20 cellular contexts compared by ENCODE assay signal in the genomic region with DNA sequence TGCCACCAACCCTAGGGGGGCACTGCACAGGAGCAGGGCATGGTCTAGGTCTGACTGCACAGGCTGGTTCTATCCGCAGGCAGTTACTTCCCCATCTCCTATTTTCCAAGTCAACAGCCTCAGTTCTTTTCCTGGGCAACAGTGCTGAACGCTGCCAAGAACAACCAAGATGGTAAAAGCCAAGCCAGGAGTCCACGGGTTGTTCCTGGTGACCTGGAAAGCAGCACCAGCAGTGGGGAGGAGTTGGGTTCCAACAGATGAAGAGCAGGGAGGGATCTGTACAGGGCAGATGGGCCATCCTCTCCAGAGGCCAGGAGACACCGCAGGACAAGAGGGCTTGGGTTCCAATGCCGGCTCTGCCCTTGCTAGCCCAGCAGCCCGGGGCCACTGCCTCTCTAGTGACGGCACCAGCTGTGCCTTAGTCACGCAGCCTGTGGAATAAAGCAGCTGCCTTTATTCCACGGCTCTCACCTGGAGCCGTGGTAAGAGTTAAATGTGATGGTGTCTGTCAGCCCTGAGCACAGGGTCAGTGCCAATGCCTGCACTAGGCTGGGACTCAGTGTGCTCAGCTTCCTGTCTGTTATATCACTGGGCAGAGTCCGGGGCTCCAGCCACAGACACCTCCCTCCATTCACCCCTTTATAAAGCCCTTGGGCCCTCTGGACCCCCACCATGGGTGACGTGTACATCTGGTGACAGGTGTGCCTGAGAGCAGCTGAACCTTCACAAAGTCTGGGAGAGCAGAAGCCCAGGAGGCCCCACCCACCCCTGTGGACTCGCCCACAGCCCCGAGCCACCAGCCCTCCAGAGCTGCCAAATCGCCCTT. TPM values are rescaled to one million over a fixed set of nuclear protein-coding genes. Genes with fewer than 3 reads are reported as not detected.
A peak's percentile ranks its signal among the peaks of the same experiment; 100 is the strongest.
DNase-seq lines count a peak whose midpoint lies in the region; ATAC-seq and TF ChIP-seq lines count a peak whose summit lies in the region.
"Had no signal": no experiment of that assay in that cellular context is flagged by ENCODE, and none has a peak within 500 bp of the region (broad histone marks: within the 10 kb centered on the region; RNA-seq: fewer than 3 reads in every experiment).

No MANE protein-coding gene starts in this region.

- no peaks in the 10 kb centered on the region for H3K4me1 ChIP-seq in smooth muscle cell (ENCODE audit: low read depth)
- H3K4me1 ChIP-seq: parathyroid adenoma had no signal

- no peaks in the 10 kb centered on the region for H3K4me1 Mint-ChIP-seq in progenitor cell of endocrine pancreas (ENCODE audit: low read depth)
- H3K4me1 Mint-ChIP-seq: brain had no signal

- H3K4me2 ChIP-seq in smooth muscle cell = no peak overlapping the region

- H3K27ac ChIP-seq in dorsolateral prefrontal cortex (peak overlapping the region in 40 of 59 donors; percentile 4 to 71 (median 39)), smooth muscle cell (ENCODE audit: low read depth) (no peak overlapping the region)
- H3K27ac ChIP-seq: epithelial cell of prostate, parathyroid adenoma had no signal

- no peak overlapping the region for H3K9ac ChIP-seq in smooth muscle cell (ENCODE audit: low read depth)
- H3K9ac ChIP-seq: parathyroid adenoma had no signal

- ATAC-seq in HG03108 (IDR thresholded peaks at IDR 0.05; ENCODE audit: unreplicated experiment) (no peak), HG02759 (IDR thresholded peaks at IDR 0.05; ENCODE audit: unreplicated experiment) (no peak), HG03460 (IDR thresholded peaks at IDR 0.05; ENCODE audit: unreplicated experiment) (no peak)
- ATAC-seq: left lung, WTC11 had no signal

- DNase-seq in stimulated activated CD4-positive, alpha-beta T cell treated with anti-CD3 and anti-CD28 coated beads, Interleukin-15, amount 100 ng/mL, for 24 hours = peak; percentile 23
- no peak for DNase-seq in stimulated activated CD4-positive, alpha-beta T cell treated with anti-CD3 and anti-CD28 coated beads, Interleukin-4, amount 100 ng/mL, for 24 hours
- DNase-seq in dorsolateral prefrontal cortex = peak in 1 of 10 donors; percentile 31
- DNase-seq in progenitor cell of endocrine pancreas (ENCODE audit: low spot score, unreplicated experiment) = no peak
- DNase-seq in smooth muscle cell (lab: John Stamatoyannopoulos, UW; ENCODE audit: unreplicated experiment) = no peak
- DNase-seq: ACHN; activated naive CD4-positive, alpha-beta T cell; COR-L47; left lung; NCI-H2029; Right ventricle myocardium superior; spleen; stimulated activated naive CD4-positive, alpha-beta T cell treated with Interleukin-2 at 50 U/mL for 16 hours had no signal

- H3K27me3 ChIP-seq in dorsolateral prefrontal cortex (no peaks in the 10 kb centered on the region), smooth muscle cell (ENCODE audit: low read depth) (no peaks in the 10 kb centered on the region)
- H3K27me3 ChIP-seq: left lung, spleen had no signal

- no peak overlapping the region for H2AFZ ChIP-seq in smooth muscle cell (ENCODE audit: low read depth)
- H2AFZ ChIP-seq: parathyroid adenoma had no signal

- no peak overlapping the region for H3K4me3 Mint-ChIP-seq in progenitor cell of endocrine pancreas (ENCODE audit: low read depth)
- H3K4me3 Mint-ChIP-seq: brain, WTC11 had no signal

- peak overlapping the region; percentile 22 for H3K27ac Mint-ChIP-seq in progenitor cell of endocrine pancreas
- H3K27ac Mint-ChIP-seq: WTC11 had no signal

- H3K4me3 ChIP-seq in dorsolateral prefrontal cortex (no peak overlapping the region), smooth muscle cell (no peak overlapping the region)
- H3K4me3 ChIP-seq: left lung, spleen had no signal

- WGBS in smooth muscle cell (ENCODE audit: low lambda C conversion rate) = 98% methylated on average over 15 of the region's 15 CpGs

- H3K27me3 Mint-ChIP-seq in progenitor cell of endocrine pancreas = no peaks in the 10 kb centered on the region

- intact Hi-C loops in dorsolateral prefrontal cortex (cut with DNase I) = no loop called here

- H3K79me2 ChIP-seq in smooth muscle cell (ENCODE audit: low read depth) = no peaks in the 10 kb centered on the region
- H3K79me2 ChIP-seq: parathyroid adenoma had no signal

- no peaks in the 10 kb centered on the region for H3K9me3 Mint-ChIP-seq in progenitor cell of endocrine pancreas (ENCODE audit: low read depth)
- H3K9me3 Mint-ChIP-seq: brain, WTC11 had no signal

- peaks cover 39% of the 10 kb centered on the region for H3K36me3 Mint-ChIP-seq in progenitor cell of endocrine pancreas (ENCODE audit: insufficient read depth)

- H3K9me3 ChIP-seq in smooth muscle cell (replicated peaks; ENCODE audit: low read depth) = no peaks in the 10 kb centered on the region
- H3K9me3 ChIP-seq: left lung, spleen had no signal

- H4K20me1 ChIP-seq in smooth muscle cell (ENCODE audit: low read depth) = peaks cover 8% of the 10 kb centered on the region

- no peak for TF ChIP-seq CTCF in dorsolateral prefrontal cortex (IDR thresholded peaks at IDR 0.05 in 54 of 56, conservative IDR thresholded peaks at IDR 0.05 in 2 of 56; ENCODE audit: low read depth in 1 of 56, partially characterized antibody in 56 of 56)
- TF ChIP-seq CTCF in progenitor cell of endocrine pancreas (IDR thresholded peaks at IDR 0.05; ENCODE audit: unreplicated experiment) = no peak
- TF ChIP-seq CTCF in smooth muscle cell (IDR thresholded peaks at IDR 0.05; ENCODE audit: borderline replicate concordance, insufficient read depth, poor library complexity, severe bottlenecking) = no peak

- peaks cover 14% of the 10 kb centered on the region for H3K36me3 ChIP-seq in smooth muscle cell (ENCODE audit: low read depth)

- no peaks in the 10 kb centered on the region for H3F3A ChIP-seq in smooth muscle cell (ENCODE audit: low read depth)

RNA-seq across cellular contexts. Expression of gene MARF1, which starts 44.9 kb away (rescaled TPM):
- total RNA-seq in dorsolateral prefrontal cortex (100 to 1,000 TPM; 121 to 278 (median 183) TPM), progenitor cell of endocrine pancreas (67.5 and 71.9 TPM in 2 replicates), smooth muscle cell (17.4 and 19.1 TPM in 2 replicates)
- 6.0 and 9.2 TPM in 2 replicates for polyA plus RNA-seq in smooth muscle cell

RNA-seq across cellular contexts. Expression of gene NDE1, which starts 52.0 kb away (rescaled TPM):
- total RNA-seq in dorsolateral prefrontal cortex (100 to 1,000 TPM in 5 of 120 experiments, 10 to 100 TPM in 115; 12.7 to 127 (median 41.9) TPM), progenitor cell of endocrine pancreas (42.5 and 46.0 TPM in 2 replicates), smooth muscle cell (10.6 and 12.2 TPM in 2 replicates)
- 10.7 and 17.9 TPM in 2 replicates for polyA plus RNA-seq in smooth muscle cell
